Comparison of ENCODE assay signal across 1 cellular context in genomic region chr12:67025543-67026114, GRCh38.
TF ChIP-seq lines count a peak whose summit lies in the region.

No MANE protein-coding gene starts in this region.

TF ChIP-seq in HCT116, 20 proteins besides CTCF, POLR2A, EP300 and RAD21 (continued from another document):
- TF ChIP-seq ZBTB33 (IDR thresholded peaks at IDR 0.05; ENCODE audit: extremely low read depth, insufficient replicate concordance, low read length): no peak
- no peak for TF ChIP-seq POLR2AphosphoS5 (IDR thresholded peaks at IDR 0.05; ENCODE audit: low read depth, low read length)
